In genomic region chr2:212649646-212650045, GRCh38 we compare ENCODE assay signal across 15 cellular contexts.
A peak's percentile ranks its signal among the peaks of the same experiment; 100 is the strongest.
DNase-seq lines count a peak whose midpoint lies in the region; TF ChIP-seq lines count a peak whose summit lies in the region.
"Had no signal": no experiment of that assay in that cellular context is flagged by ENCODE, and none has a peak within 500 bp of the region (broad histone marks: within the 10 kb centered on the region; RNA-seq: fewer than 3 reads in every experiment).

No MANE protein-coding gene starts in this region.

- H3K27me3 ChIP-seq in tibial artery, result no peaks in the 10 kb centered on the region

- intact Hi-C loops in tibial artery (cut with DNase I; ENCODE audit: low total_unique reads), result no loop called here

- H3K27ac ChIP-seq in tibial artery, result no peak overlapping the region

- no peaks in the 10 kb centered on the region for H3K36me3 ChIP-seq in tibial artery
- H3K36me3 ChIP-seq: HAP-1 had no signal

- no peak for TF ChIP-seq CTCF in LNCaP clone FGC (IDR thresholded peaks at IDR 0.05; ENCODE audit: control insufficient read depth, extremely low read depth, insufficient read depth)
- TF ChIP-seq CTCF in tibial artery (IDR thresholded peaks at IDR 0.05), result no peak

- H3K9me3 ChIP-seq in tibial artery, result no peaks in the 10 kb centered on the region
- H3K9me3 ChIP-seq: HAP-1 had no signal

- DNase-seq in NCI-H748 (lab: John Stamatoyannopoulos, UW; ENCODE audit: unreplicated experiment) (peak; percentile 6), NCI-H748 treated with DMSO at 0.1 percent for 48 hours (lab: John Stamatoyannopoulos, UW) (no peak), LNCaP clone FGC (ENCODE audit: low read depth) (peak; percentile 6), NCI-H446 treated with DMSO at 0.1 percent for 48 hours (lab: John Stamatoyannopoulos, UW) (peak; percentile 70), astrocyte of the hippocampus (ENCODE audit: low read depth, low spot score) (peak; percentile 70), tibial artery (no peak), activated T-cell treated with anti-CD3 and anti-CD28 coated beads for 4 hours (no peak)
- DNase-seq: C1 segment of cervical spinal cord; CD4-positive, CD25-positive, alpha-beta regulatory T cell; CD8-positive, alpha-beta T cell; DMS153; DND-41; GOT3; HFFc6 had no signal

- H3K4me3 ChIP-seq in LNCaP clone FGC (ENCODE audit: low read depth, low read length), result no peak overlapping the region
- H3K4me3 ChIP-seq in tibial artery, result no peak overlapping the region
- H3K4me3 ChIP-seq: HAP-1 had no signal

- H3K4me1 ChIP-seq in tibial artery, result no peaks in the 10 kb centered on the region
- H3K4me1 ChIP-seq: HAP-1 had no signal

Comparison
In these comparisons a context has a peak if more than half of its experiments do, and no peak if none do; other contexts are left out.
1. DNase-seq: peak in NCI-H748 (single experiment), LNCaP clone FGC (single experiment), NCI-H446 treated with DMSO at 0.1 percent for 48 hours (single experiment) and astrocyte of the hippocampus (single experiment); none in NCI-H748 treated with DMSO at 0.1 percent for 48 hours (single experiment), tibial artery (0 of 2) and activated T-cell treated with anti-CD3 and anti-CD28 coated beads for 4 hours (single experiment).